ENCODE assay signal across 24 cellular contexts in genomic region chr11:18463439-18463838, GRCh38. TPM values are rescaled to one million over a fixed set of nuclear protein-coding genes. Genes with fewer than 3 reads are reported as not detected.
DNase-seq lines count a peak whose midpoint lies in the region; ATAC-seq and TF ChIP-seq lines count a peak whose summit lies in the region.
"Had no signal": no experiment of that assay in that cellular context is flagged by ENCODE, and none has a peak within 500 bp of the region (broad histone marks: within the 10 kb centered on the region; RNA-seq: fewer than 3 reads in every experiment).

No MANE protein-coding gene starts in this region.

- H4K20me1 ChIP-seq in MM.1S (ENCODE audit: insufficient read depth, low read length) = no peaks in the 10 kb centered on the region

- WGBS in right cardiac atrium = 66% methylated on average over 1 of the region's 1 CpG

- no peaks in the 10 kb centered on the region for H3K79me2 ChIP-seq in MM.1S (ENCODE audit: low read length)

- DNase-seq in GM12864 (ENCODE audit: low read depth) = peak; percentile 45
- DNase-seq in GM19240 (ENCODE audit: insufficient read length, low spot score) = peak; percentile 17
- peak; percentile 71 for DNase-seq in MM.1S
- DNase-seq in RPMI8226 = peak; percentile 25
- DNase-seq in right cardiac atrium = no peak
- no peak for DNase-seq in central memory CD4-positive, alpha-beta T cell
- no peak for DNase-seq in SKM-1 treated with dmso at 0.1 percent for 144 hours (lab: John Stamatoyannopoulos, UW; ENCODE audit: unreplicated experiment)
- DNase-seq in gastrocnemius medialis = no peak
- DNase-seq: ACHN; BE2C; C1 segment of cervical spinal cord; CD4-positive, CD25-positive, alpha-beta regulatory T cell; CD8-positive, alpha-beta memory T cell; COR-L47; DMS153; DMS79; GDM1; HCEC 1CT; IMR-90 had no signal

- TF ChIP-seq POLR2A in gastrocnemius medialis (IDR thresholded peaks at IDR 0.05) = no peak

- H3K27me3 ChIP-seq in MM.1S (replicated peaks; ENCODE audit: insufficient read depth, low read length) (no peaks in the 10 kb centered on the region), right cardiac atrium (ENCODE audit: control insufficient read depth, insufficient read depth) (no peaks in the 10 kb centered on the region), gastrocnemius medialis (no peaks in the 10 kb centered on the region)
- H3K27me3 ChIP-seq: BE2C had no signal

- TF ChIP-seq CTCF in GM12864 (IDR thresholded peaks at IDR 0.05; ENCODE audit: low read depth, low read length, missing control alignments) (no peak), MM.1S (IDR thresholded peaks at IDR 0.05; ENCODE audit: low read length) (no peak), gastrocnemius medialis (IDR thresholded peaks at IDR 0.05 in 4 of 5, conservative IDR thresholded peaks at IDR 0.05 in 1 of 5) (no peak)

- intact Hi-C loops in right cardiac atrium (cut with DNase I) (no loop called here), gastrocnemius medialis (cut with DNase I; ENCODE audit: low total_unique reads) (no loop called here)

- H3K4me3 ChIP-seq in GM12864 (ENCODE audit: low read depth, low read length) (no peak overlapping the region), MM.1S (ENCODE audit: low read length) (no peak overlapping the region), right cardiac atrium (ENCODE audit: low read length) (no peak overlapping the region), gastrocnemius medialis (no peak overlapping the region)
- H3K4me3 ChIP-seq: GM23338, K562 had no signal

- H3K36me3 ChIP-seq in MM.1S (replicated peaks; ENCODE audit: insufficient read depth, low read length) (no peaks in the 10 kb centered on the region), gastrocnemius medialis (no peaks in the 10 kb centered on the region)
- H3K36me3 ChIP-seq: BE2C had no signal

- ATAC-seq in right cardiac atrium (no peak), gastrocnemius medialis (no peak)
- ATAC-seq: GM23338, K562 had no signal

- H3K9me3 ChIP-seq in MM.1S (replicated peaks; ENCODE audit: insufficient read depth, low read length) = no peaks in the 10 kb centered on the region
- H3K9me3 ChIP-seq in right cardiac atrium (ENCODE audit: control insufficient read depth, low read length) = no peaks in the 10 kb centered on the region
- no peaks in the 10 kb centered on the region for H3K9me3 ChIP-seq in gastrocnemius medialis
- H3K9me3 ChIP-seq: BE2C had no signal

- in situ Hi-C loops in gastrocnemius medialis (cut with MboI; ENCODE audit: low sequenced_read_pairs in 4 of 4) = no loop called here

- H3K4me2 ChIP-seq in MM.1S (ENCODE audit: low read depth, low read length) = peak overlapping the region; percentile 41; the same call in 1 of the 2 replicates
- H3K4me2 ChIP-seq: GM23338 had no signal

- peaks cover 9% of the 10 kb centered on the region for H3F3A ChIP-seq in MM.1S (ENCODE audit: insufficient read depth, low read length)

- no peaks in the 10 kb centered on the region for H3K9me2 ChIP-seq in MM.1S (replicated peaks; ENCODE audit: insufficient read depth, low read length)

- no peak overlapping the region for H3K9ac ChIP-seq in MM.1S (ENCODE audit: low read length)

- peak overlapping the region; percentile 25; the same call in 1 of the 2 replicates for H3K27ac ChIP-seq in MM.1S (ENCODE audit: low read length)
- H3K27ac ChIP-seq in right cardiac atrium (ENCODE audit: low read length) = no peak overlapping the region
- no peak overlapping the region for H3K27ac ChIP-seq in gastrocnemius medialis
- H3K27ac ChIP-seq: HL-60 had no signal

- H3K4me1 ChIP-seq in MM.1S (ENCODE audit: low read length) = peaks cover 8% of the 10 kb centered on the region; the same call in 1 of the 2 replicates
- H3K4me1 ChIP-seq in right cardiac atrium (ENCODE audit: control insufficient read depth, insufficient read depth, low read length) = no peaks in the 10 kb centered on the region
- no peaks in the 10 kb centered on the region for H3K4me1 ChIP-seq in gastrocnemius medialis
- H3K4me1 ChIP-seq: BE2C had no signal

- H2AFZ ChIP-seq in MM.1S (ENCODE audit: low read length) = no peak overlapping the region
- H2AFZ ChIP-seq: GM23338 had no signal

RNA-seq across cellular contexts. Expression of gene LDHAL6A, which starts 7.8 kb away (rescaled TPM):
- total RNA-seq in right cardiac atrium = under 1 TPM in 1 of 4 donors, not detected in 3; 0.20 TPM
- 0.16 TPM for polyA plus RNA-seq in right cardiac atrium
- total RNA-seq in gastrocnemius medialis = not detected
- total RNA-seq: CD4-positive, CD25-positive, alpha-beta regulatory T cell; CD8-positive, alpha-beta memory T cell; HT1080; IMR-90; K562 had no signal
- polyA plus RNA-seq: CD8-positive, alpha-beta memory T cell; IMR-90 had no signal

RNA-seq across cellular contexts. Expression of gene LDHC, which starts 51.3 kb away (rescaled TPM):
- total RNA-seq in right cardiac atrium (1 to 10 TPM in 1 of 4 donors, not detected in 3; 2.7 TPM), gastrocnemius medialis (1 to 10 TPM in 1 of 4 donors, under 1 TPM in 1, not detected in 2; 0.67 to 1.4 TPM)
- 2.7 TPM for polyA plus RNA-seq in right cardiac atrium
- total RNA-seq: CD4-positive, CD25-positive, alpha-beta regulatory T cell; CD8-positive, alpha-beta memory T cell; Daoy; HT1080; IMR-90; K562 had no signal
- polyA plus RNA-seq: CD8-positive, alpha-beta memory T cell; GM23338; IMR-90; K562 had no signal

Comparison
In these comparisons a context has a peak if more than half of its experiments do, and no peak if none do; other contexts are left out.
1. DNase-seq: peak in GM12864 (single experiment), GM19240 (single experiment), MM.1S (single experiment) and RPMI8226 (single experiment); none in right cardiac atrium (0 of 3), central memory CD4-positive, alpha-beta T cell (single experiment), SKM-1 treated with dmso at 0.1 percent for 144 hours (single experiment) and gastrocnemius medialis (0 of 2).